Comparison of ENCODE assay signal across 1 cellular context in the genomic region with DNA sequence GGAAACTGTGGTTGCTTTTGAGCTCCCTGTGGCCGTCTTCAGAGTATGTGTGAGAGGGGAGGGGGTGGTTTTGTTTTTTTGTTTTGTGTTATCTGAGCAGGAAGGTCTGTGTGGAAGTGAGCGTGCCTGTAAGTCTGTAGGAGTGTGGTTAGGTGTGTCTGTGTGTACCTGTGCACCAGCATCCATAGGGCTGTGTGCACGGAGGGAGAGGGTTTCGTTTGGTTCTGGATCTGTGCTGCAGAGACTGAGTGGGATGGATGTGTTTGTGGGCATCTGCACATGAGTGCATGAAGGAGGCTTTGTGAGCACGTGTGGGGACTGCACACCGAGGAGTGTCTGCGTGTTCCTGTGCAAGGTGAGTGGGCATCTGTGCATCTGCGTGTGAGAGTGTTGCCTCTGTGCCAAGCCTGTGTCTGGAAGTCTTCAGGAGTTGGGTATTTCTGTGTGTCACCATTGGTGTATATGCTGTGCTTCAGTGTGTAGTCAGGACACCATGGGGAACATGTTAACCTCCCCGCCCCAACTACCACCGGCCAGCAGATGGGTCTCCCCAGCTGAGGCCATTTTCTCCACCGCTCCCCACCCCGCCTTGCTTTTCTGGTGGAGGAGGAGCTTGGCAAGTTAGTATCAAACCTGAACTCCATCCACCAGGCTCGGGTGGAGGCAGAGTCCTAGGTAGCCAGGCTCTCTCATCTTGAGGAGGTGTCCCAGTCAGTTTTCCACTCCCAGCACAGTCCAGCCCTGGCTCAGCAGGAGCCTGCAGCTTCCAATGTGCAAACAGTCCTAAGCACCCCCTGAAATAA.
TF ChIP-seq lines count a peak whose summit lies in the region.

No MANE protein-coding gene starts in this region.

TF ChIP-seq in GM12878, 131 proteins besides CTCF, POLR2A, EP300 and RAD21 (continued from another document):
- TF ChIP-seq, protein P1, sequence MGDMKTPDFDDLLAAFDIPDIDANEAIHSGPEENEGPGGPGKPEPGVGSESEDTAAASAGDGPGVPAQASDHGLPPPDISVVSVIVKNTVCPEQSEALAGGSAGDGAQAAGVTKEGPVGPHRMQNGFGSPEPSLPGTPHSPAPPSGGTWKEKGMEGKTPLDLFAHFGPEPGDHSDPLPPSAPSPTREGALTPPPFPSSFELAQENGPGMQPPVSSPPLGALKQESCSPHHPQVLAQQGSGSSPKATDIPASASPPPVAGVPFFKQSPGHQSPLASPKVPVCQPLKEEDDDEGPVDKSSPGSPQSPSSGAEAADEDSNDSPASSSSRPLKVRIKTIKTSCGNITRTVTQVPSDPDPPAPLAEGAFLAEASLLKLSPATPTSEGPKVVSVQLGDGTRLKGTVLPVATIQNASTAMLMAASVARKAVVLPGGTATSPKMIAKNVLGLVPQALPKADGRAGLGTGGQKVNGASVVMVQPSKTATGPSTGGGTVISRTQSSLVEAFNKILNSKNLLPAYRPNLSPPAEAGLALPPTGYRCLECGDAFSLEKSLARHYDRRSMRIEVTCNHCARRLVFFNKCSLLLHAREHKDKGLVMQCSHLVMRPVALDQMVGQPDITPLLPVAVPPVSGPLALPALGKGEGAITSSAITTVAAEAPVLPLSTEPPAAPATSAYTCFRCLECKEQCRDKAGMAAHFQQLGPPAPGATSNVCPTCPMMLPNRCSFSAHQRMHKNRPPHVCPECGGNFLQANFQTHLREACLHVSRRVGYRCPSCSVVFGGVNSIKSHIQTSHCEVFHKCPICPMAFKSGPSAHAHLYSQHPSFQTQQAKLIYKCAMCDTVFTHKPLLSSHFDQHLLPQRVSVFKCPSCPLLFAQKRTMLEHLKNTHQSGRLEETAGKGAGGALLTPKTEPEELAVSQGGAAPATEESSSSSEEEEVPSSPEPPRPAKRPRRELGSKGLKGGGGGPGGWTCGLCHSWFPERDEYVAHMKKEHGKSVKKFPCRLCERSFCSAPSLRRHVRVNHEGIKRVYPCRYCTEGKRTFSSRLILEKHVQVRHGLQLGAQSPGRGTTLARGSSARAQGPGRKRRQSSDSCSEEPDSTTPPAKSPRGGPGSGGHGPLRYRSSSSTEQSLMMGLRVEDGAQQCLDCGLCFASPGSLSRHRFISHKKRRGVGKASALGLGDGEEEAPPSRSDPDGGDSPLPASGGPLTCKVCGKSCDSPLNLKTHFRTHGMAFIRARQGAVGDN (IDR thresholded peaks at IDR 0.05) = no peak
- TF ChIP-seq YBX1 (IDR thresholded peaks at IDR 0.05) = no peak
- TF ChIP-seq RAD51 (IDR thresholded peaks at IDR 0.05) = no peak
